ENCODE assay signal across 1 cellular context in the genomic region with DNA sequence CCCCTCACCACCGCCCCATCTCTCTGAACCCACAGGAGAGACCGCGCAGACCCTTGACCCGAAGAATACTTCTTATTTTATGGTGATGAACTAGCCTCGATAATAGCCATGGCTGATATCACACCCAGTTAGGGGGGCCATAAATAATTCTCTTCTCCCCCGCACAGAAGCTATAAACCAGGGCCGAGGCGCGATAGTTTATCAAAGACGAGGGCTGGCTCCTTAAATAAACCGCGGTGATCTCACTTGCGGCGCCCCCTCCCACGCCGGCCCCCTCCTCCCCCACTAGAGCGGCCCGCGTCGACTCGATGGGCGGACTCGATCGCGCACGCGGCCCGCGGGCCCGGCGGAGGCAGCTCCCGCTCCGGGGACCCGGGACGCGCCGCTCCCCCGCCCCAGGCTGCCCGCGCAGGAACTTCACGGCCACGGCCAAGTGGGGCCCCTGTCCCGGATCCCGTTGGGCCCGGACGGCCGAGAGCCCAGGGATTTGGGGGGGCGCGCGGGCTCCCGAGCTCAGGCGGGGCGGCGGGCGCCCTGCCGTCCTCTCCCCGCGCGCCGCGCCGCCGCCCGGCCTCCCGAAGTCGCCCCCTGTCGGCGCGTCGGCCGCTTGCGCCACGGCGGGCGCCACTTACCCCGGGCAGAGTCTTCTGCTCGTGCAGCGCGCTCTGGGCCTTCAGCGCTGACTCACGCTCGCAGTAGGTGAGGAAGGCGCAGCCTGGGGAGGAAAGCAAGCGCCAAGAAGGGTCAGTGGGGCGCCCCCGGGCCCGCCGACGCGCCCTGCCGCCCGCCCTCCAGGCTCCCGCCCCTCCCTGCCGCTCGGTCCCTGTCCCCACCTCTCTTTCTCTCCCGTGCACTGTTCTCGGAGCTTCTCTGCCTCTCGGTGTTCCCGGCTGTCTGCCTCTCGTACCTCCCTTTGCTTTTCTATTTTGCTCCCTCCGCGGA.
TF ChIP-seq lines count a peak whose summit lies in the region.

No MANE protein-coding gene starts in this region.

TF ChIP-seq in IMR-90, 13 proteins besides CTCF, POLR2A, EP300 and RAD21:
- no peak for TF ChIP-seq BHLHE40 (IDR thresholded peaks at IDR 0.05; ENCODE audit: low read depth, low read length)
- no peak for TF ChIP-seq CHD1 (IDR thresholded peaks at IDR 0.05; ENCODE audit: low read depth, low read length)
- TF ChIP-seq CEBPB (IDR thresholded peaks at IDR 0.05; ENCODE audit: low read depth, low read length): no peak
- no peak for TF ChIP-seq USF2 (IDR thresholded peaks at IDR 0.05; ENCODE audit: low read depth, low read length)
- TF ChIP-seq RFX5 (IDR thresholded peaks at IDR 0.05; ENCODE audit: low read depth, low read length): no peak
- TF ChIP-seq RCOR1 (IDR thresholded peaks at IDR 0.05; ENCODE audit: insufficient replicate concordance, low read length): no peak
- TF ChIP-seq MXI1 (IDR thresholded peaks at IDR 0.05; ENCODE audit: borderline replicate concordance, low read depth, low read length): no peak
- no peak for TF ChIP-seq SMC3 (IDR thresholded peaks at IDR 0.05; ENCODE audit: low read depth, low read length)
- TF ChIP-seq NFE2L2 (IDR thresholded peaks at IDR 0.05; ENCODE audit: low read depth, low read length): no peak
- TF ChIP-seq FOS (IDR thresholded peaks at IDR 0.05; ENCODE audit: low read depth, low read length): no peak
- TF ChIP-seq, protein P1, sequence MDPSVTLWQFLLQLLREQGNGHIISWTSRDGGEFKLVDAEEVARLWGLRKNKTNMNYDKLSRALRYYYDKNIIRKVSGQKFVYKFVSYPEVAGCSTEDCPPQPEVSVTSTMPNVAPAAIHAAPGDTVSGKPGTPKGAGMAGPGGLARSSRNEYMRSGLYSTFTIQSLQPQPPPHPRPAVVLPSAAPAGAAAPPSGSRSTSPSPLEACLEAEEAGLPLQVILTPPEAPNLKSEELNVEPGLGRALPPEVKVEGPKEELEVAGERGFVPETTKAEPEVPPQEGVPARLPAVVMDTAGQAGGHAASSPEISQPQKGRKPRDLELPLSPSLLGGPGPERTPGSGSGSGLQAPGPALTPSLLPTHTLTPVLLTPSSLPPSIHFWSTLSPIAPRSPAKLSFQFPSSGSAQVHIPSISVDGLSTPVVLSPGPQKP (IDR thresholded peaks at IDR 0.05; ENCODE audit: borderline replicate concordance, low read depth, low read length): no peak
- TF ChIP-seq MAZ (IDR thresholded peaks at IDR 0.05; ENCODE audit: borderline replicate concordance, low read depth, low read length): no peak
- TF ChIP-seq MAFK (IDR thresholded peaks at IDR 0.05; ENCODE audit: low read depth, low read length): no peak
TF ChIP-seq in IMR-90: peak in this region for 0.
